In the genomic region with DNA sequence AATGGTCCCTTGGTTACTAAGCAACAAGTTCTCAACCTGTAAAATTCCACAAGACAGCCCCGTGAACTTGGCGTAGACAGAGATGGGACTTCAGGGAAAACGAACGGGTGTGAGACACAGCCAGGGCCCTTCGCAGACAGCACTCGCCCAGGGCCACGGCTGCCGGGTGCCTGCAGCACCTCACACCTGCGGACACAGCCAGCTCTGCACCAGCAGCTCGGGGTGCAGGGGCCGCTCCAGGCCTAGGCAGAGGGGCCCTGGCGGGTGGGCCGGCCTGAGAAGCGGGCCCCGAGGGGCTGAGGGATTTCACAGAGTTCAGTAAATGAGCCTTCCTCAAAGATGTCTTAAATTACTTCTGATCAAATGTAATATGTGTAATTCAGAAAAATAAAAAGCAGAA, we compare ENCODE assay signal across 24 cellular contexts. TPM values are rescaled to one million over a fixed set of nuclear protein-coding genes. Genes with fewer than 3 reads are reported as not detected.
DNase-seq lines count a peak whose midpoint lies in the region; ATAC-seq and TF ChIP-seq lines count a peak whose summit lies in the region.
"Had no signal": no experiment of that assay in that cellular context is flagged by ENCODE, and none has a peak within 500 bp of the region (broad histone marks: within the 10 kb centered on the region; RNA-seq: fewer than 3 reads in every experiment).

No MANE protein-coding gene starts in this region.

- peaks cover 34% of the 10 kb centered on the region for H3K36me3 Mint-ChIP-seq in activated CD4-positive, alpha-beta T cell treated with anti-CD3 and anti-CD28 coated beads, Interleukin-2, amount 10 ng/mL, durations not matched to agents 24 days and 14 days (ENCODE audit: low read depth)

- POLR2A ChIA-PET in RWPE1 (lab: Yijun Ruan, JAX; ENCODE audit: low non-redundant PET) = no interaction called here

- H3K14ac ChIP-seq in neuronal stem cell (ENCODE audit: low read length) = no peak overlapping the region

- DNase-seq in left ventricle myocardium superior (peak; percentile 18), right atrium auricular region (ENCODE audit: low spot score) (no peak), NT2/D1 (ENCODE audit: low read depth, low spot score) (no peak), neuronal stem cell (ENCODE audit: low spot score) (no peak), RWPE1 (ENCODE audit: low spot score) (no peak)
- DNase-seq in activated CD4-positive, alpha-beta T cell treated with anti-CD3 and anti-CD28 coated beads, Interleukin-2, amount 10 ng/mL, durations not matched to agents 24 days and 14 days = no peak
- DNase-seq: 8988T; ACHN; BE2C; C1 segment of cervical spinal cord; CD4-positive, CD25-positive, alpha-beta regulatory T cell; CD8-positive, alpha-beta memory T cell; COR-L47; DMS 273 treated with DMSO at 0.1 percent for 48 hours; DMS153; DMS53; DMS79; DND-41; EL; GDM1 had no signal

- no peak overlapping the region for H3K4ac ChIP-seq in neuronal stem cell (ENCODE audit: low read length)

- H3K27ac Mint-ChIP-seq in activated CD4-positive, alpha-beta T cell treated with anti-CD3 and anti-CD28 coated beads, Interleukin-2, amount 10 ng/mL, durations not matched to agents 24 days and 14 days = no peak overlapping the region
- H3K27ac Mint-ChIP-seq: CD4-positive, CD25-positive, alpha-beta regulatory T cell; CD8-positive, alpha-beta memory T cell had no signal

- H3K27ac ChIP-seq in right atrium auricular region = no peak overlapping the region
- H3K27ac ChIP-seq in neuronal stem cell (replicated peaks; ENCODE audit: low read length) = no peak overlapping the region
- no peak overlapping the region for H3K27ac ChIP-seq in RWPE1
- H3K27ac ChIP-seq: BLaER1 had no signal

- H2BK12ac ChIP-seq in neuronal stem cell (ENCODE audit: low read length) = no peak overlapping the region

- H3K36me3 ChIP-seq in right atrium auricular region = peaks cover 43% of the 10 kb centered on the region
- H3K36me3 ChIP-seq in NT2/D1 (ENCODE audit: insufficient read depth, insufficient read length, low read length) = peaks cover 89% of the 10 kb centered on the region
- H3K36me3 ChIP-seq in neuronal stem cell (replicated peaks in 1 of 2; ENCODE audit: control insufficient read depth in 2 of 2, insufficient read depth in 2 of 2, low read length in 2 of 2) = peaks cover 15 to 52% of the 10 kb centered on the region in 2 donors

- H2AFZ ChIP-seq in neuronal stem cell (ENCODE audit: low read length) = no peak overlapping the region

- H3K4me3 ChIP-seq in right atrium auricular region = no peak overlapping the region
- no peak overlapping the region for H3K4me3 ChIP-seq in NT2/D1 (ENCODE audit: insufficient read length, low read depth)
- H3K4me3 ChIP-seq in neuronal stem cell (ENCODE audit: low read length in 2 of 2) = no peak overlapping the region
- H3K4me3 ChIP-seq: BLaER1, GM12878 had no signal

- no peaks in the 10 kb centered on the region for H3K27me3 Mint-ChIP-seq in activated CD4-positive, alpha-beta T cell treated with anti-CD3 and anti-CD28 coated beads, Interleukin-2, amount 10 ng/mL, durations not matched to agents 24 days and 14 days
- H3K27me3 Mint-ChIP-seq: CD4-positive, alpha-beta memory T cell; CD4-positive, CD25-positive, alpha-beta regulatory T cell; CD8-positive, alpha-beta memory T cell had no signal

- ATAC-seq in left ventricle myocardium superior = no peak
- ATAC-seq: GM12878 had no signal

- H3K4me3 Mint-ChIP-seq in activated CD4-positive, alpha-beta T cell treated with anti-CD3 and anti-CD28 coated beads, Interleukin-2, amount 10 ng/mL, durations not matched to agents 24 days and 14 days = no peak overlapping the region
- H3K4me3 Mint-ChIP-seq: CD14-positive monocyte; CD4-positive, CD25-positive, alpha-beta regulatory T cell; CD8-positive, alpha-beta memory T cell had no signal

- no peak overlapping the region for H2BK5ac ChIP-seq in neuronal stem cell (ENCODE audit: low read length)

- H3K9ac ChIP-seq in NT2/D1 (ENCODE audit: insufficient read length, low read depth) (peak overlapping the region; percentile 50), neuronal stem cell (ENCODE audit: low read depth, low read length, poor library complexity) (peak overlapping the region; percentile 21)
- H3K9ac ChIP-seq: BLaER1 had no signal

- H3K4me2 ChIP-seq in neuronal stem cell (ENCODE audit: insufficient read depth, low read length, poor library complexity, severe bottlenecking) = no peak overlapping the region
- H3K4me2 ChIP-seq: BLaER1 had no signal

- no peak overlapping the region for H3K23ac ChIP-seq in neuronal stem cell (ENCODE audit: low read depth, low read length, poor library complexity)

- no peaks in the 10 kb centered on the region for H3K4me1 ChIP-seq in right atrium auricular region
- H3K4me1 ChIP-seq in NT2/D1 (ENCODE audit: insufficient read depth, insufficient read length) = peaks cover 3% of the 10 kb centered on the region
- H3K4me1 ChIP-seq in neuronal stem cell (ENCODE audit: control insufficient read depth in 2 of 2, insufficient read depth in 1 of 2, low read depth in 1 of 2, low read length in 2 of 2) = no peaks in the 10 kb centered on the region
- H3K4me1 ChIP-seq: BE2C, BLaER1 had no signal

- CTCF ChIA-PET in RWPE1 (lab: Yijun Ruan, JAX) = interaction anchor here (0.6 kb wide), 1 partner anchor 94 kb away, joined by 3 read pairs; no protein-coding TSS in a partner anchor

- H3K79me1 ChIP-seq in neuronal stem cell (ENCODE audit: low read depth, low read length) = peaks cover 11% of the 10 kb centered on the region

- intact Hi-C loops in left ventricle myocardium superior (cut with micrococcal nuclease) = no loop called here
- intact Hi-C loops in activated CD4-positive, alpha-beta T cell treated with anti-CD3 and anti-CD28 coated beads, Interleukin-2, amount 10 ng/mL, durations not matched to agents 24 days and 14 days (cut with micrococcal nuclease) = no loop called here

- no peak overlapping the region for H4K91ac ChIP-seq in neuronal stem cell (ENCODE audit: low read depth, low read length, poor library complexity)

- no peak overlapping the region for H4K8ac ChIP-seq in neuronal stem cell (ENCODE audit: low read depth, low read length)

- no peak overlapping the region for H2AK5ac ChIP-seq in neuronal stem cell (ENCODE audit: low read depth, low read length)

- no peaks in the 10 kb centered on the region for H3K9me3 ChIP-seq in right atrium auricular region
- H3K9me3 ChIP-seq in NT2/D1 (ENCODE audit: insufficient read depth, low read length) = no peaks in the 10 kb centered on the region
- H3K9me3 ChIP-seq in neuronal stem cell (replicated peaks in 1 of 2; ENCODE audit: control insufficient read depth in 2 of 2, insufficient read depth in 1 of 2, low read depth in 1 of 2, low read length in 2 of 2) = peaks cover 0 to 1% of the 10 kb centered on the region in 2 donors
- H3K9me3 ChIP-seq: BE2C, BLaER1 had no signal

- peaks cover 2% of the 10 kb centered on the region for H3K4me1 Mint-ChIP-seq in activated CD4-positive, alpha-beta T cell treated with anti-CD3 and anti-CD28 coated beads, Interleukin-2, amount 10 ng/mL, durations not matched to agents 24 days and 14 days
- H3K4me1 Mint-ChIP-seq: CD14-positive monocyte had no signal

- TF ChIP-seq CTCF in right atrium auricular region (IDR thresholded peaks at IDR 0.05) = no peak
- no peak for TF ChIP-seq CTCF in RWPE1 (conservative IDR thresholded peaks at IDR 0.05; ENCODE audit: low read depth)

- WGBS in neuronal stem cell (ENCODE audit: extremely low coverage in 2 of 2, insufficient read length in 2 of 2, insufficient replicate concordance in 1 of 2), 2 donors = no CpG with 5 or more reads among the region's 15 CpGs

- H3K18ac ChIP-seq in neuronal stem cell (ENCODE audit: low read length) = no peak overlapping the region

- H2BK120ac ChIP-seq in neuronal stem cell (ENCODE audit: low read depth, low read length) = no peak overlapping the region

- no peak overlapping the region for H2BK15ac ChIP-seq in neuronal stem cell (ENCODE audit: low read length)

- no peaks in the 10 kb centered on the region for H3K9me3 Mint-ChIP-seq in activated CD4-positive, alpha-beta T cell treated with anti-CD3 and anti-CD28 coated beads, Interleukin-2, amount 10 ng/mL, durations not matched to agents 24 days and 14 days
- H3K9me3 Mint-ChIP-seq: CD14-positive monocyte; CD4-positive, CD25-positive, alpha-beta regulatory T cell; CD8-positive, alpha-beta memory T cell had no signal

- H3K27me3 ChIP-seq in right atrium auricular region (no peaks in the 10 kb centered on the region), NT2/D1 (ENCODE audit: insufficient read depth, insufficient read length) (no peaks in the 10 kb centered on the region), neuronal stem cell (ENCODE audit: control insufficient read depth in 3 of 3, insufficient read depth in 3 of 3, low read depth in 1 of 3, low read length in 3 of 3) (no peaks in the 10 kb centered on the region)
- H3K27me3 ChIP-seq: BE2C, BLaER1 had no signal

RNA-seq across cellular contexts. Expression of gene GAK, which starts 34.0 kb away (rescaled TPM):
- total RNA-seq in left ventricle myocardium superior (29.7 TPM), right atrium auricular region (10 to 100 TPM; 27.8 to 52.2 TPM)
- polyA plus RNA-seq in neuronal stem cell (2013, experiment 1 of 2) = 35.3 TPM
- 34.3 TPM for polyA plus RNA-seq in neuronal stem cell (2013, experiment 2 of 2)
- total RNA-seq in activated CD4-positive, alpha-beta T cell treated with anti-CD3 and anti-CD28 coated beads, Interleukin-2, amount 10 ng/mL, durations not matched to agents 24 days and 14 days = 131 and 147 TPM in 2 replicates

RNA-seq across cellular contexts. Expression of gene TMEM175, which starts 34.1 kb away (rescaled TPM):
- 19.8 TPM for total RNA-seq in left ventricle myocardium superior
- 10 to 100 TPM; 20.2 to 24.0 TPM for total RNA-seq in right atrium auricular region
- 8.0 TPM for polyA plus RNA-seq in neuronal stem cell (2013, experiment 1 of 2)
- 7.7 TPM for polyA plus RNA-seq in neuronal stem cell (2013, experiment 2 of 2)
- 12.7 and 13.9 TPM in 2 replicates for total RNA-seq in activated CD4-positive, alpha-beta T cell treated with anti-CD3 and anti-CD28 coated beads, Interleukin-2, amount 10 ng/mL, durations not matched to agents 24 days and 14 days
